Comparison of ENCODE assay signal across 26 cellular contexts in the genomic region with DNA sequence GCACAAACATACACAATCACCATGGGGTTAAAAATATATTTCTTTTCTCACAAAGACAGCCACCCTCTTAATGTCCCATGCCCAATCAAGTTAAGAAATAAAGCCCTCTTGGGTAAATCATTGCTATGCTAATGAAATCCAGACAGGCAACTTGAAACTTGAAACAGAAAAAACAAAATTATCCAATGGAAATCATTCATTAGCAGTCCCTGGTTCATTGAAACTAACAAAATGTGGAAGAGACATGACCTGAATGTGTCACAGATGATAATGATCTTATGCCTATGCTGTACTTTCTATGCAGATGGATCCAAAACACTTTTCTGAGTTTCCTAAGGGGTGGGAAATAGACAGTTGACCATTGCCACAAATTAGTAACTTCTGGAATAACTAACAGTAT.
DNase-seq lines count a peak whose midpoint lies in the region; ATAC-seq, FAIRE-seq and TF ChIP-seq lines count a peak whose summit lies in the region.
"Had no signal": no experiment of that assay in that cellular context is flagged by ENCODE, and none has a peak within 500 bp of the region (broad histone marks: within the 10 kb centered on the region; RNA-seq: fewer than 3 reads in every experiment).

No MANE protein-coding gene starts in this region.

- H3K4me3 Mint-ChIP-seq in nephron = no peak overlapping the region
- H3K4me3 Mint-ChIP-seq: CD14-positive monocyte; CD4-positive, alpha-beta T cell; CD8-positive, alpha-beta memory T cell; GM23338; H9 had no signal

- no peak overlapping the region for H3K27ac ChIP-seq in A549
- H3K27ac ChIP-seq: 22Rv1; BLaER1 treated with 17β-estradiol and CSF1 and Interleukin-3, amounts not matched to agents 10 nM and 100 nM had no signal

- H3K9me3 Mint-ChIP-seq in nephron = peaks cover 15% of the 10 kb centered on the region
- H3K9me3 Mint-ChIP-seq: H9 had no signal

- TF ChIP-seq CTCF in A549 (IDR thresholded peaks at IDR 0.05) (no peak), nephron (IDR thresholded peaks at IDR 0.05; ENCODE audit: unreplicated experiment in 3 of 3) (no peak), D721Med (IDR thresholded peaks at IDR 0.05; ENCODE audit: insufficient read depth, missing control alignments) (no peak)

- no peak for TF ChIP-seq POLR2A in A549 (IDR thresholded peaks at IDR 0.05; ENCODE audit: low read length)

- no peak overlapping the region for H3K4me2 ChIP-seq in A549
- H3K4me2 ChIP-seq: BLaER1 treated with 17β-estradiol and CSF1 and Interleukin-3, amounts not matched to agents 10 nM and 100 nM; GM23338 had no signal

- CTCF ChIA-PET in A549 (lab: Yijun Ruan, JAX) = no interaction called here

- H3K4me1 Mint-ChIP-seq in nephron = no peaks in the 10 kb centered on the region
- H3K4me1 Mint-ChIP-seq: CD14-positive monocyte; CD8-positive, alpha-beta memory T cell; GM23338 had no signal

- FAIRE-seq in A549 (lab: Jason Lieb, UNC) = peak; percentile 13
- no peak for FAIRE-seq in D721Med (lab: Jason Lieb, UNC)
- FAIRE-seq: A204.1, GM12891, GM18507, GM19239 had no signal

- TF ChIP-seq RAD21 in A549 (conservative IDR thresholded peaks at IDR 0.05 in 1 of 2, IDR thresholded peaks at IDR 0.05 in 1 of 2) = no peak

- TF ChIP-seq EP300 in A549 (IDR thresholded peaks at IDR 0.05) = no peak

- no peak overlapping the region for H3K4me3 ChIP-seq in A549
- H3K4me3 ChIP-seq: BLaER1 treated with 17β-estradiol and CSF1 and Interleukin-3, amounts not matched to agents 10 nM and 100 nM; GM23338 had no signal

- ATAC-seq in A549 (no peak), GM18520 (IDR thresholded peaks at IDR 0.05; ENCODE audit: unreplicated experiment) (no peak)
- ATAC-seq: GM23338, HCT116 had no signal

- H3K9me3 ChIP-seq in A549 = no peaks in the 10 kb centered on the region
- H3K9me3 ChIP-seq: BE2C had no signal

- POLR2A ChIA-PET in A549 (lab: Yijun Ruan, JAX) = no interaction called here

- H3K4me1 ChIP-seq in A549 = no peaks in the 10 kb centered on the region
- H3K4me1 ChIP-seq: BE2C; BLaER1 treated with 17β-estradiol and CSF1 and Interleukin-3, amounts not matched to agents 10 nM and 100 nM had no signal

- H3K36me3 Mint-ChIP-seq in nephron (ENCODE audit: low read depth) = peaks cover 19% of the 10 kb centered on the region
- H3K36me3 Mint-ChIP-seq: CD14-positive monocyte; CD8-positive, alpha-beta memory T cell had no signal

- H3K27ac Mint-ChIP-seq in nephron = peak overlapping the region in 2 of 3 experiments; percentile 11 to 55
- H3K27ac Mint-ChIP-seq: CD14-positive monocyte; CD4-positive, alpha-beta T cell; CD8-positive, alpha-beta memory T cell; GM23338; H9 had no signal

- H3K27me3 Mint-ChIP-seq in nephron (ENCODE audit: low read depth) = no peaks in the 10 kb centered on the region
- H3K27me3 Mint-ChIP-seq: CD4-positive, alpha-beta T cell; CD8-positive, alpha-beta memory T cell had no signal

- DNase-seq in A549 (ENCODE audit: low read depth in 1 of 2, low spot score in 1 of 2) (no peak), fibroblast of gingiva (ENCODE audit: low read depth) (peak; percentile 79), renal cortical epithelial cell (ENCODE audit: low read depth) (peak; percentile 1), inferior parietal cortex (ENCODE audit: extremely low spot score) (no peak), D721Med (ENCODE audit: insufficient read length, low spot score) (no peak), NCI-H82 treated with DMSO at 0.1 percent for 48 hours (lab: John Stamatoyannopoulos, UW; ENCODE audit: unreplicated experiment) (no peak)
- DNase-seq: ACHN; AML-193; BE2C; CD4-positive, alpha-beta T cell; CD8-positive, alpha-beta memory T cell; DMS53; DMS79 treated with DMSO at 0.1 percent for 48 hours; GF-D8; H9 had no signal

TF ChIP-seq in A549, 52 proteins besides CTCF, POLR2A, EP300 and RAD21:
- no peak for TF ChIP-seq MYC (IDR thresholded peaks at IDR 0.05; ENCODE audit: borderline replicate concordance, low read length)
- no peak for TF ChIP-seq RARB (CRISPR knock-in tag; IDR thresholded peaks at IDR 0.05)
- TF ChIP-seq, protein P1, sequence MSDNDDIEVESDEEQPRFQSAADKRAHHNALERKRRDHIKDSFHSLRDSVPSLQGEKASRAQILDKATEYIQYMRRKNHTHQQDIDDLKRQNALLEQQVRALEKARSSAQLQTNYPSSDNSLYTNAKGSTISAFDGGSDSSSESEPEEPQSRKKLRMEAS (IDR thresholded peaks at IDR 0.05) = no peak
- no peak for TF ChIP-seq RNF2 (IDR thresholded peaks at IDR 0.05; ENCODE audit: borderline replicate concordance, low read depth)
- TF ChIP-seq, protein P2, sequence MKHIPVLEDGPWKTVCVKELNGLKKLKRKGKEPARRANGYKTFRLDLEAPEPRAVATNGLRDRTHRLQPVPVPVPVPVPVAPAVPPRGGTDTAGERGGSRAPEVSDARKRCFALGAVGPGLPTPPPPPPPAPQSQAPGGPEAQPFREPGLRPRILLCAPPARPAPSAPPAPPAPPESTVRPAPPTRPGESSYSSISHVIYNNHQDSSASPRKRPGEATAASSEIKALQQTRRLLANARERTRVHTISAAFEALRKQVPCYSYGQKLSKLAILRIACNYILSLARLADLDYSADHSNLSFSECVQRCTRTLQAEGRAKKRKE (CRISPR knock-in tag; IDR thresholded peaks at IDR 0.05; ENCODE audit: low read depth) = no peak
- no peak for TF ChIP-seq CHD4 (IDR thresholded peaks at IDR 0.05; ENCODE audit: borderline replicate concordance)
- TF ChIP-seq HOXB5 (CRISPR knock-in tag; IDR thresholded peaks at IDR 0.05) = no peak
- TF ChIP-seq ZNF302 (CRISPR knock-in tag; IDR thresholded peaks at IDR 0.05) = no peak
- no peak for TF ChIP-seq PBX3 (IDR thresholded peaks at IDR 0.05)
- no peak for TF ChIP-seq RFX5 (IDR thresholded peaks at IDR 0.05)

Comparison
In these comparisons a context has a peak if more than half of its experiments do, and no peak if none do; other contexts are left out.
1. DNase-seq: peak in fibroblast of gingiva (single experiment) and renal cortical epithelial cell (single experiment); none in A549 (0 of 2), inferior parietal cortex (single experiment), D721Med (single experiment) and NCI-H82 treated with DMSO at 0.1 percent for 48 hours (single experiment).